1 cellular context compared by ENCODE assay signal in the genomic region with DNA sequence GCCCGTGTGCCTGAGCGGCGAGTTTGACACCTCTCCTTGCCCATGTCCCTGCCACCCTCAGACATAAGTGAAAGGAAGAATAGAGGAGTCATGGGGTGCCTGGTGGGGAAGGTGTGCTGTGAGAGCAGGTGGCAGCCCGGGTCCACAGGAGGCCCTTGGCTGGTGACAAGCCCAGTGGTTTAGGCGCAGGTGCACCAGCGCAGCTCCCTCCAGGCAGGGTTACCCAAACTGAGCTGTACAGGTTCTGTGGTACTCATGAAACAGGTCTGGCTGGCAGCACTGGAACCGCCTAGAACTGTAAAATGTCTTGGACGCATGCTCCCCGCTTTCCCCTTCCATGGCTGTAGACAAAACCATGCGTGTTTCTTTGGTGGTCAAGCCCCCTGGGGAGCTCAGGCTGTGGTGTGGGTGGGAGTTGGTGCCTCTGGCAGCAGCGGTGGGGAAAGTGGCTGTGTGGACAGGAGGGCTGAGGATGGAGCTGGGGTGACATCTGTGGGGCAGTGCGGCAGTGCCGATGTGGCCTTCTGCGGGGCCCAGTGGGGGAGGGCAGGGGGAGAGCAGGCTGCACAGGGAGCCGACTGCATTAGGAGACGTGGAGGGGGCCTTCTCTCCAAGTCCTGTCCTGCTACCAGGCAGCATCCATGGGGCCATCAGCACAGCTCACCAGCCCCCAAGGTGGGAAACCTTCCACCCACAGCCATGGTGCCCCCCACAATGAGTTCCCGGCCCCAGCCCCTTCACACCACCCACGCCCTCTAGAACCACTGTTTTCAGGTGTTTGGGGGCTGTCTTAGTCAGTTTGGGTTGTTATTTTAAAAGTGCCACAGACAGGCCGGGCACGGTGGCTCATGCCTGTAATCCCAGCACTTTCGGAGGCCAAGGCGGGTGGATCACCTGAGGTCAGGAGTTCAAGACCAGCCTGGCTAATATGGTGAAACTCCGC.
TF ChIP-seq lines count a peak whose summit lies in the region.

No MANE protein-coding gene starts in this region.

TF ChIP-seq in K562, 482 proteins besides CTCF, POLR2A, EP300 and RAD21:
- TF ChIP-seq RBFOX2 (IDR thresholded peaks at IDR 0.05; ENCODE audit: low read depth, low read length) (0 out of 2 replicates have a peak, but pooled peaks have one; percentile 6), NFXL1 (CRISPR knock-in tag; IDR thresholded peaks at IDR 0.05) (no peak), ZNF133 (CRISPR knock-in tag; IDR thresholded peaks at IDR 0.05) (no peak)
